ENCODE assay signal across 8 cellular contexts in genomic region chr6:128521302-128521632, GRCh38. TPM values are rescaled to one million over a fixed set of nuclear protein-coding genes. Genes with fewer than 3 reads are reported as not detected.
A peak's percentile ranks its signal among the peaks of the same experiment; 100 is the strongest.
DNase-seq lines count a peak whose midpoint lies in the region; ATAC-seq, FAIRE-seq and TF ChIP-seq lines count a peak whose summit lies in the region.

No MANE protein-coding gene starts in this region.

- TF ChIP-seq CTCF in HepG2 (CRISPR knock-in tag; IDR thresholded peaks at IDR 0.05) (no peak), testis (IDR thresholded peaks at IDR 0.05) (no peak)

- no peaks in the 10 kb centered on the region; a peak in 1 of 5 replicates for H3K27me3 ChIP-seq in HepG2 (ENCODE audit: control insufficient read depth in 1 of 2, insufficient read depth in 2 of 2, low read length in 2 of 2)
- no peaks in the 10 kb centered on the region for H3K27me3 ChIP-seq in testis

- BruUV-seq in HepG2 (replicated peaks; lab: Mats Ljungman, UMichigan), result no TSS peak

- H3K36me3 ChIP-seq in HepG2 (replicated peaks in 1 of 2; ENCODE audit: control insufficient read depth in 1 of 2, insufficient read depth in 2 of 2, low read length in 2 of 2) (no peaks in the 10 kb centered on the region; a peak in 1 of 5 replicates), testis (ENCODE audit: low read depth, missing control alignments) (no peaks in the 10 kb centered on the region)

- TF ChIP-seq EP300 in HepG2 (IDR thresholded peaks at IDR 0.05; ENCODE audit: low read depth in 2 of 2, low read length in 2 of 2) (no peak), HepG2 (CRISPR knock-in tag; IDR thresholded peaks at IDR 0.05; ENCODE audit: borderline replicate concordance) (no peak)

- no peak for TF ChIP-seq RAD21 in HepG2 (CRISPR knock-in tag; IDR thresholded peaks at IDR 0.05)

- no peak for TF ChIP-seq POLR2A in HepG2 (IDR thresholded peaks at IDR 0.05; ENCODE audit: insufficient read depth in 1 of 2, low read depth in 2 of 2, low read length in 2 of 2)
- no peak for TF ChIP-seq POLR2A in testis (IDR thresholded peaks at IDR 0.05)

- CTCF ChIA-PET in activated CD8-positive, alpha-beta memory T cell treated with anti-CD3 and anti-CD28 coated beads, Interleukin-2, amount 10 ng/mL, durations not matched to agents 7 days and 5 days (lab: Charles Lee), result no interaction called here
- CTCF ChIA-PET in HepG2 (lab: Yijun Ruan, JAX; ENCODE audit: low intra/inter-chr PET ratio, low total read pairs), result no interaction called here

- POLR2A ChIA-PET in HepG2 (lab: Yijun Ruan, JAX), result interaction anchor here (1.8 to 6.1 kb wide), 3 partner anchors 11 to 22 kb away, joined by 19 to 134 read pairs (median 30); no protein-coding TSS in a partner anchor

- peak overlapping the region; percentile 88 for H3K27ac ChIP-seq in angular gyrus (ENCODE audit: low read depth, low read length)
- H3K27ac ChIP-seq in HepG2 (ENCODE audit: extremely low read length, insufficient read depth, low read length), result peak overlapping the region; percentile 93
- H3K27ac ChIP-seq in testis, result peak overlapping the region in 1 of 2 donors; percentile 89

- intact Hi-C loops in HepG2 (cut with micrococcal nuclease; ENCODE audit: unreplicated experiment) (loop anchor here (2.0 to 10.0 kb wide), 3 partner anchors 192 to 784 kb away; no protein-coding TSS in a partner anchor), testis (cut with DNase I; ENCODE audit: low total_unique reads) (no loop called here)

- in situ Hi-C loops in HepG2 (cut with HindIII; ENCODE audit: extremely low pct_ligation_motif_present, low pct_unique_long_range_greater_than_20kb), result no loop called here

- no peak overlapping the region for H3K27ac Mint-ChIP-seq in activated CD8-positive, alpha-beta memory T cell treated with anti-CD3 and anti-CD28 coated beads, Interleukin-2, amount 10 ng/mL, durations not matched to agents 7 days and 5 days

- 44% methylated on average over 2 of the region's 2 CpGs for WGBS in HepG2 (ENCODE audit: low lambda C conversion rate)
- 34% methylated on average over 2 of the region's 2 CpGs for WGBS in testis, 2 donors

- no peaks in the 10 kb centered on the region for H3K9me3 Mint-ChIP-seq in activated CD8-positive, alpha-beta memory T cell treated with anti-CD3 and anti-CD28 coated beads, Interleukin-2, amount 10 ng/mL, durations not matched to agents 7 days and 5 days (ENCODE audit: low read depth)

- H2AFZ ChIP-seq in HepG2 (ENCODE audit: low read length), result peak overlapping the region; percentile 66

- FAIRE-seq in HepG2 (lab: Jason Lieb, UNC), result no peak

- H3K4me2 ChIP-seq in HepG2 (ENCODE audit: low read depth, low read length), result peak overlapping the region; percentile 74

- DNase-seq in activated CD8-positive, alpha-beta memory T cell treated with anti-CD3 and anti-CD28 coated beads, Interleukin-2, amount 10 ng/mL, durations not matched to agents 7 days and 5 days, result no peak
- no peak for DNase-seq in activated CD8-positive, alpha-beta memory T cell treated with anti-CD3 and anti-CD28 coated beads, Interleukin-2, amount 50 U/mL, for 4 hours
- no peak for DNase-seq in HepG2 (ENCODE audit: low spot score)
- DNase-seq in testis, result no peak
- DNase-seq in SW 1271 (lab: John Stamatoyannopoulos, UW), result no peak
- DNase-seq in NCI-H510A treated with DMSO at 0.1 percent for 48 hours (lab: John Stamatoyannopoulos, UW), result no peak

- peaks cover 47% of the 10 kb centered on the region for H3K4me1 ChIP-seq in HepG2 (ENCODE audit: insufficient read depth, low read length)
- no peaks in the 10 kb centered on the region for H3K4me1 ChIP-seq in testis

- peak overlapping the region; percentile 95 for H3K9ac ChIP-seq in HepG2 (ENCODE audit: insufficient read depth, low read depth, low read length)

- peaks cover 15% of the 10 kb centered on the region for H4K20me1 ChIP-seq in HepG2 (ENCODE audit: insufficient read depth, low read length)

- H3K4me3 ChIP-seq in HepG2 (replicated peaks in 1 of 3; ENCODE audit: insufficient read depth in 1 of 3, low read depth in 2 of 3, low read length in 3 of 3) (peak overlapping the region; percentile 68 to 97 (median 74)), testis (peak overlapping the region; percentile 74 to 89)

- H3K4me1 Mint-ChIP-seq in activated CD8-positive, alpha-beta memory T cell treated with anti-CD3 and anti-CD28 coated beads, Interleukin-2, amount 10 ng/mL, durations not matched to agents 7 days and 5 days, result peaks cover 21% of the 10 kb centered on the region

- H3K9me3 ChIP-seq in HepG2 (ENCODE audit: low read length) (no peaks in the 10 kb centered on the region), testis (no peaks in the 10 kb centered on the region)

- H3K36me3 Mint-ChIP-seq in activated CD8-positive, alpha-beta memory T cell treated with anti-CD3 and anti-CD28 coated beads, Interleukin-2, amount 10 ng/mL, durations not matched to agents 7 days and 5 days, result no peaks in the 10 kb centered on the region

- H3K79me2 ChIP-seq in HepG2 (ENCODE audit: insufficient read depth, low read length), result peaks cover 40% of the 10 kb centered on the region

- H3K4me3 Mint-ChIP-seq in activated CD8-positive, alpha-beta memory T cell treated with anti-CD3 and anti-CD28 coated beads, Interleukin-2, amount 10 ng/mL, durations not matched to agents 7 days and 5 days, result peak overlapping the region; percentile 86

- no peak for ATAC-seq in activated CD8-positive, alpha-beta memory T cell treated with anti-CD3 and anti-CD28 coated beads, Interleukin-2, amount 10 ng/mL, durations not matched to agents 7 days and 5 days
- ATAC-seq in HepG2 (no peak), GM19324 (IDR thresholded peaks at IDR 0.05; ENCODE audit: low FRiP score, unreplicated experiment) (no peak)

- H3K27me3 Mint-ChIP-seq in activated CD8-positive, alpha-beta memory T cell treated with anti-CD3 and anti-CD28 coated beads, Interleukin-2, amount 10 ng/mL, durations not matched to agents 7 days and 5 days, result peaks cover 73% of the 10 kb centered on the region

TF ChIP-seq in HepG2, 621 proteins besides CTCF, POLR2A, EP300 and RAD21:
- TF ChIP-seq, protein P1, sequence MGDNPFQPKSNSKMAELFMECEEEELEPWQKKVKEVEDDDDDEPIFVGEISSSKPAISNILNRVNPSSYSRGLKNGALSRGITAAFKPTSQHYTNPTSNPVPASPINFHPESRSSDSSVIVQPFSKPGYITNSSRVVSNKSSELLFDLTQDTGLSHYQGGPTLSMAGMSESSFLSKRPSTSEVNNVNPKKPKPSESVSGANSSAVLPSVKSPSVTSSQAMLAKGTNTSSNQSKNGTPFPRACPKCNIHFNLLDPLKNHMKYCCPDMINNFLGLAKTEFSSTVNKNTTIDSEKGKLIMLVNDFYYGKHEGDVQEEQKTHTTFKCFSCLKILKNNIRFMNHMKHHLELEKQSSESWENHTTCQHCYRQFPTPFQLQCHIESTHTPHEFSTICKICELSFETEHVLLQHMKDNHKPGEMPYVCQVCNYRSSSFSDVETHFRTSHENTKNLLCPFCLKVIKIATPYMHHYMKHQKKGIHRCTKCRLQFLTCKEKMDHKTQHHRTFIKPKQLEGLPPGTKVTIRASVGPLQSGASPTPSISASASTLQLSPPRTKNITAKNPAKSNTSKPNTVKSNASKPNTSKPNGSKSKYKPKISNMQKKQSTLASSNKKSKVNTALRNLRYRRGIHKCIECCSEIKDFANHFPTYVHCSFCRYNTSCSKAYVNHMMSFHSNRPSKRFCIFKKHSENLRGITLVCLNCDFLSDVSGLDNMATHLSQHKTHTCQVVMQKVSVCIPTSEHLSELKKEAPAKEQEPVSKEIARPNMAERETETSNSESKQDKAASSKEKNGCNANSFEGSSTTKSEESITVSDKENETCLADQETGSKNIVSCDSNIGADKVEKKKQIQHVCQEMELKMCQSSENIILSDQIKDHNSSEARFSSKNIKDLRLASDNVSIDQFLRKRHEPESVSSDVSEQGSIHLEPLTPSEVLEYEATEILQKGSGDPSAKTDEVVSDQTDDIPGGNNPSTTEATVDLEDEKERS (CRISPR knock-in tag; IDR thresholded peaks at IDR 0.05), result 0 out of 2 replicates have a peak, but pooled peaks have one; percentile 15
- no peak for TF ChIP-seq TSC22D2 (CRISPR knock-in tag; IDR thresholded peaks at IDR 0.05; ENCODE audit: borderline replicate concordance)
TF ChIP-seq in HepG2: peak in this region for 1.

RNA-seq across cellular contexts. Expression of gene PTPRK, which starts 0.9 kb away (rescaled TPM):
- 1 to 10 TPM; 2.6 to 7.8 TPM for total RNA-seq in activated CD8-positive, alpha-beta memory T cell treated with anti-CD3 and anti-CD28 coated beads, Interleukin-2, amount 10 ng/mL, durations not matched to agents 7 days and 5 days
- 52.4 and 98.3 TPM in 2 replicates for total RNA-seq in HepG2 (2016; rRNA removed; fragmentation: Illumina TruSeq; extraction: Trizol)
- total RNA-seq in HepG2 (2016; cell fraction: cytosol; rRNA removed; fragmentation: Illumina TruSeq; extraction: Trizol; ENCODE audit: low read depth), result 29.7 and 32.9 TPM in 2 replicates
- 47.0 and 86.4 TPM in 2 replicates for total RNA-seq in HepG2 (2016; cell fraction: insoluble cytoplasmic fraction; rRNA removed; fragmentation: Illumina TruSeq; extraction: Trizol)
- 36.9 and 39.5 TPM in 2 replicates for total RNA-seq in HepG2 (2016; cell fraction: membrane; rRNA removed; fragmentation: Illumina TruSeq; extraction: Trizol)
- total RNA-seq in HepG2 (2016; cell fraction: nucleus; rRNA removed; fragmentation: Illumina TruSeq; extraction: Trizol), result 243 and 259 TPM in 2 replicates
- polyA plus RNA-seq in HepG2 (2011; rRNA removed), result 40.0 and 43.6 TPM in 2 replicates
- polyA plus RNA-seq in HepG2 (2011; cell fraction: cytosol; rRNA removed), result 26.4 and 36.1 TPM in 2 replicates
- polyA plus RNA-seq in HepG2 (2011; cell fraction: nucleus; rRNA removed), result 57.3 and 62.4 TPM in 2 replicates
- 74.2 and 81.5 TPM in 2 replicates for polyA plus RNA-seq in HepG2 (2012)
- 14.1 and 16.7 TPM in 2 replicates for polyA plus RNA-seq in HepG2 (2016; cell fraction: cytosol; fragmentation: Illumina TruSeq; extraction: Trizol; ENCODE audit: low read depth)
- polyA plus RNA-seq in HepG2 (2016; cell fraction: insoluble cytoplasmic fraction; fragmentation: Illumina TruSeq; extraction: Trizol; ENCODE audit: low read depth), result 36.4 and 38.2 TPM in 2 replicates
- 17.6 and 19.0 TPM in 2 replicates for polyA plus RNA-seq in HepG2 (2016; cell fraction: membrane; fragmentation: Illumina TruSeq; extraction: Trizol; ENCODE audit: low read depth)
- 68.4 and 81.3 TPM in 2 replicates for polyA plus RNA-seq in HepG2 (2016; cell fraction: nucleus; fragmentation: Illumina TruSeq; extraction: Trizol; ENCODE audit: insufficient read depth, low read depth)
- 19.5 and 154 TPM in 2 replicates for polyA minus RNA-seq in HepG2 (2011; rRNA and poly(A)+ RNA removed; ENCODE audit: low replicate concordance)
- polyA minus RNA-seq in HepG2 (2011; cell fraction: cytosol; rRNA and poly(A)+ RNA removed), result 69.6 and 97.5 TPM in 2 replicates
- polyA minus RNA-seq in HepG2 (2011; cell fraction: nucleus; rRNA and poly(A)+ RNA removed), result 726 and 816 TPM in 2 replicates
- total RNA-seq in testis, result 10 to 100 TPM; 12.5 to 13.3 TPM
- polyA plus RNA-seq in testis (ENCODE audit: insufficient read depth, low read depth, low replicate concordance), result 9.1 TPM
